Comparison of ENCODE assay signal across 21 cellular contexts in genomic region chr12:45014396-45014795, GRCh38.
DNase-seq lines count a peak whose midpoint lies in the region; ATAC-seq and TF ChIP-seq lines count a peak whose summit lies in the region.
"Had no signal": no experiment of that assay in that cellular context is flagged by ENCODE, and none has a peak within 500 bp of the region (broad histone marks: within the 10 kb centered on the region; RNA-seq: fewer than 3 reads in every experiment).

No MANE protein-coding gene starts in this region.

- H3K79me2 ChIP-seq in Loucy (ENCODE audit: insufficient read depth, low read length) = no peaks in the 10 kb centered on the region

- peaks cover 10% of the 10 kb centered on the region for H3K4me1 ChIP-seq in Loucy (ENCODE audit: insufficient read depth, low read length, poor library complexity, severe bottlenecking)
- H3K4me1 ChIP-seq: A549, BE2C, BLaER1 had no signal

- ATAC-seq in HG02571 (IDR thresholded peaks at IDR 0.05; ENCODE audit: unreplicated experiment) = no peak
- ATAC-seq in HG03565 (IDR thresholded peaks at IDR 0.05; ENCODE audit: unreplicated experiment) = no peak
- ATAC-seq: A549 had no signal

- H3K27me3 ChIP-seq in Loucy (ENCODE audit: insufficient read depth, low read length, poor library complexity, severe bottlenecking) = no peaks in the 10 kb centered on the region
- H3K27me3 ChIP-seq: BE2C, BLaER1 had no signal

- peak overlapping the region; percentile 24 for H3K4me2 ChIP-seq in Loucy (ENCODE audit: low read depth, low read length, poor library complexity, severe bottlenecking)
- H3K4me2 ChIP-seq: A549, BLaER1 had no signal

- no peak overlapping the region for H3K4me3 ChIP-seq in Loucy (ENCODE audit: low read length, poor library complexity, severe bottlenecking)
- H3K4me3 ChIP-seq: A549, BLaER1 had no signal

- no peaks in the 10 kb centered on the region for H3K36me3 ChIP-seq in Loucy (ENCODE audit: insufficient read depth, low read length)
- H3K36me3 ChIP-seq: BE2C, BLaER1 had no signal

- no peak overlapping the region for H3K9ac ChIP-seq in Loucy (ENCODE audit: low read depth, low read length, poor library complexity, severe bottlenecking)
- H3K9ac ChIP-seq: BLaER1 had no signal

- TF ChIP-seq CTCF in Loucy (conservative IDR thresholded peaks at IDR 0.05; ENCODE audit: low read length) = no peak

- DNase-seq in NCI-H82 (lab: John Stamatoyannopoulos, UW) (peak; percentile 10), NCI-H82 treated with DMSO at 0.1 percent for 48 hours (lab: John Stamatoyannopoulos, UW; ENCODE audit: unreplicated experiment) (no peak)
- DNase-seq: ACHN; BE2C; C1 segment of cervical spinal cord; CD4-positive, alpha-beta memory T cell; CD4-positive, CD25-positive, alpha-beta regulatory T cell; CD8-positive, alpha-beta memory T cell; COR-L47; DMS 273 treated with DMSO at 0.1 percent for 48 hours; DMS153; DMS53; DMS79; DND-41; EL; GDM1 had no signal

- H4K20me1 ChIP-seq in Loucy (ENCODE audit: insufficient read depth, low read length, poor library complexity, severe bottlenecking) = no peaks in the 10 kb centered on the region
- H4K20me1 ChIP-seq: BLaER1 had no signal

- no peaks in the 10 kb centered on the region for H3K9me2 ChIP-seq in Loucy (replicated peaks; ENCODE audit: low read depth, low read length)

- H3F3A ChIP-seq in Loucy (ENCODE audit: low read depth) = no peaks in the 10 kb centered on the region

- no peak overlapping the region for H2AFZ ChIP-seq in Loucy (ENCODE audit: low read length)

- no peaks in the 10 kb centered on the region for H3K9me3 ChIP-seq in Loucy (ENCODE audit: insufficient read depth, low read depth, low read length)
- H3K9me3 ChIP-seq: A549, BE2C, BLaER1 had no signal
